Comparison of ENCODE assay signal across 9 cellular contexts in genomic region chr11:67572747-67573419, GRCh38. TPM values are rescaled to one million over a fixed set of nuclear protein-coding genes. Genes with fewer than 3 reads are reported as not detected.
A peak's percentile ranks its signal among the peaks of the same experiment; 100 is the strongest.
DNase-seq lines count a peak whose midpoint lies in the region; ATAC-seq and TF ChIP-seq lines count a peak whose summit lies in the region.
"Had no signal": no experiment of that assay in that cellular context is flagged by ENCODE, and none has a peak within 500 bp of the region (broad histone marks: within the 10 kb centered on the region; RNA-seq: fewer than 3 reads in every experiment).

No MANE protein-coding gene starts in this region.

- peaks cover 15% of the 10 kb centered on the region for H3K27me3 Mint-ChIP-seq in activated CD4-positive, alpha-beta T cell treated with anti-CD3 and anti-CD28 coated beads, Interleukin-2, amount 10 ng/mL, durations not matched to agents 24 days and 14 days

- H3K4me3 Mint-ChIP-seq in activated CD4-positive, alpha-beta T cell treated with anti-CD3 and anti-CD28 coated beads, Interleukin-2, amount 10 ng/mL, durations not matched to agents 24 days and 14 days, result no peak overlapping the region

- no peak overlapping the region for H3K27ac Mint-ChIP-seq in activated CD4-positive, alpha-beta T cell treated with anti-CD3 and anti-CD28 coated beads, Interleukin-2, amount 10 ng/mL, durations not matched to agents 24 days and 14 days

- no peaks in the 10 kb centered on the region for H3K4me1 Mint-ChIP-seq in activated CD4-positive, alpha-beta T cell treated with anti-CD3 and anti-CD28 coated beads, Interleukin-2, amount 10 ng/mL, durations not matched to agents 24 days and 14 days

- in situ Hi-C loops in ACHN (cut with HindIII; ENCODE audit: low pct_ligation_motif_present, low pct_unique_long_range_greater_than_20kb, low sequenced_read_pairs), result no loop called here

- no peaks in the 10 kb centered on the region for H3K9me3 Mint-ChIP-seq in activated CD4-positive, alpha-beta T cell treated with anti-CD3 and anti-CD28 coated beads, Interleukin-2, amount 10 ng/mL, durations not matched to agents 24 days and 14 days

- DNase-seq in ACHN, result peak; percentile 76
- DNase-seq in GM10266 (ENCODE audit: extremely low spot score), result no peak
- DNase-seq in NCI-H2171 treated with DMSO at 0.1 percent for 48 hours (lab: John Stamatoyannopoulos, UW), result peak; percentile 58
- peak; percentile 76 for DNase-seq in activated CD4-positive, alpha-beta T cell treated with anti-CD3 and anti-CD28 coated beads, Interleukin-2, amount 10 ng/mL, durations not matched to agents 24 days and 14 days
- peak in 40 of 42 donors; percentile 23 to 81 (median 58) for DNase-seq in head of caudate nucleus
- DNase-seq in retinal pigment epithelial cell (ENCODE audit: low read depth), result no peak

- peak; percentile 75 for TF ChIP-seq CTCF in GM10266 (IDR thresholded peaks at IDR 0.05; ENCODE audit: control insufficient read depth, insufficient read depth, low read depth, missing control alignments)
- peak; percentile 86 for TF ChIP-seq CTCF in retinal pigment epithelial cell (conservative IDR thresholded peaks at IDR 0.05; ENCODE audit: low read depth, low read length)

- intact Hi-C loops in activated CD4-positive, alpha-beta T cell treated with anti-CD3 and anti-CD28 coated beads, Interleukin-2, amount 10 ng/mL, durations not matched to agents 24 days and 14 days (cut with micrococcal nuclease), result loop anchor here (1.0 kb wide), 1 partner anchor 86 kb away; no protein-coding TSS in a partner anchor
- intact Hi-C loops in head of caudate nucleus (cut with DNase I), result no loop called here

- no peaks in the 10 kb centered on the region for H3K36me3 Mint-ChIP-seq in activated CD4-positive, alpha-beta T cell treated with anti-CD3 and anti-CD28 coated beads, Interleukin-2, amount 10 ng/mL, durations not matched to agents 24 days and 14 days (ENCODE audit: low read depth)

- no peak for ATAC-seq in HG02981 (IDR thresholded peaks at IDR 0.05; ENCODE audit: unreplicated experiment)
- ATAC-seq in GM21576 (IDR thresholded peaks at IDR 0.05; ENCODE audit: unreplicated experiment), result no peak

- H3K4me3 ChIP-seq in retinal pigment epithelial cell (ENCODE audit: low read length), result no peak overlapping the region

RNA-seq across cellular contexts. Expression of gene GSTP1, which starts 10.7 kb away (rescaled TPM):
- 305 and 312 TPM in 2 replicates for total RNA-seq in activated CD4-positive, alpha-beta T cell treated with anti-CD3 and anti-CD28 coated beads, Interleukin-2, amount 10 ng/mL, durations not matched to agents 24 days and 14 days

RNA-seq across cellular contexts. Expression of gene NDUFV1, which starts 33.9 kb away (rescaled TPM):
- 304 and 321 TPM in 2 replicates for total RNA-seq in activated CD4-positive, alpha-beta T cell treated with anti-CD3 and anti-CD28 coated beads, Interleukin-2, amount 10 ng/mL, durations not matched to agents 24 days and 14 days

RNA-seq across cellular contexts. Expression of gene CABP2, which starts 49.6 kb away (rescaled TPM):
- not detected in 2 replicates for total RNA-seq in activated CD4-positive, alpha-beta T cell treated with anti-CD3 and anti-CD28 coated beads, Interleukin-2, amount 10 ng/mL, durations not matched to agents 24 days and 14 days
- total RNA-seq: subcutaneous adipose tissue had no signal

RNA-seq across cellular contexts. Expression of gene NUDT8, which starts 56.9 kb away (rescaled TPM):
- total RNA-seq in activated CD4-positive, alpha-beta T cell treated with anti-CD3 and anti-CD28 coated beads, Interleukin-2, amount 10 ng/mL, durations not matched to agents 24 days and 14 days, result 22.2 and 22.6 TPM in 2 replicates

Comparison
In these comparisons a context has a peak if more than half of its experiments do, and no peak if none do; other contexts are left out.
1. DNase-seq: peak in ACHN (single experiment), NCI-H2171 treated with DMSO at 0.1 percent for 48 hours (single experiment), activated CD4-positive, alpha-beta T cell treated with anti-CD3 and anti-CD28 coated beads, Interleukin-2, amount 10 ng/mL, durations not matched to agents 24 days and 14 days (single experiment) and head of caudate nucleus (40 of 42); none in GM10266 (single experiment) and retinal pigment epithelial cell (single experiment).